In genomic region chr2:74481961-74482800, GRCh38 we compare ENCODE assay signal across 1 cellular context.
TF ChIP-seq lines count a peak whose summit lies in the region.

No MANE protein-coding gene starts in this region.

TF ChIP-seq in HEK293, 187 proteins besides CTCF, POLR2A, EP300 and RAD21 (continued from another document and continues in another):
- no peak for TF ChIP-seq TSHZ1 (tag by site-specific recombination; IDR thresholded peaks at IDR 0.05; ENCODE audit: borderline replicate concordance)
- TF ChIP-seq ZBTB7A (tag by site-specific recombination; IDR thresholded peaks at IDR 0.05; ENCODE audit: low read depth) = peak; percentile 63
- TF ChIP-seq ZNF174 (tag by site-specific recombination; IDR thresholded peaks at IDR 0.05) = no peak
- no peak for TF ChIP-seq OVOL3 (tag by site-specific recombination; IDR thresholded peaks at IDR 0.05)
- TF ChIP-seq ZNF398 (tag by site-specific recombination; IDR thresholded peaks at IDR 0.05) = no peak
- TF ChIP-seq ZNF140 (tag by site-specific recombination; IDR thresholded peaks at IDR 0.05) = no peak
- TF ChIP-seq ZNF654 (tag by site-specific recombination; IDR thresholded peaks at IDR 0.05; ENCODE audit: low read depth) = no peak
- no peak for TF ChIP-seq BCL11A (tag by site-specific recombination; IDR thresholded peaks at IDR 0.05; ENCODE audit: low read depth)
- TF ChIP-seq SETDB1 (IDR thresholded peaks at IDR 0.05; ENCODE audit: insufficient read length, low read length) = no peak
- peak; percentile 71 for TF ChIP-seq ZFP37 (tag by site-specific recombination; IDR thresholded peaks at IDR 0.05)
- TF ChIP-seq ZNF302 (tag by site-specific recombination; IDR thresholded peaks at IDR 0.05; ENCODE audit: low read depth) = no peak
- TF ChIP-seq PATZ1 (tag by site-specific recombination; IDR thresholded peaks at IDR 0.05) = no peak; the same call in 1 of the 2 replicates
- no peak for TF ChIP-seq ZNF658 (tag by site-specific recombination; IDR thresholded peaks at IDR 0.05)
- no peak for TF ChIP-seq SCRT2 (tag by site-specific recombination; IDR thresholded peaks at IDR 0.05)
- no peak for TF ChIP-seq ZNF530 (tag by site-specific recombination; IDR thresholded peaks at IDR 0.05; ENCODE audit: low read depth)
- TF ChIP-seq ZNF26 (tag by site-specific recombination; IDR thresholded peaks at IDR 0.05) = no peak
- TF ChIP-seq ZNF580 (tag by site-specific recombination; IDR thresholded peaks at IDR 0.05) = no peak
- peak; percentile 78 for TF ChIP-seq PBX3 (CRISPR knock-in tag; IDR thresholded peaks at IDR 0.05)
- TF ChIP-seq SP7 (tag by site-specific recombination; IDR thresholded peaks at IDR 0.05) = no peak
- TF ChIP-seq ZEB2 (tag by site-specific recombination; IDR thresholded peaks at IDR 0.05) = no peak
- no peak for TF ChIP-seq BCL6B (tag by site-specific recombination; IDR thresholded peaks at IDR 0.05)
- no peak for TF ChIP-seq ZNF132 (tag by site-specific recombination; IDR thresholded peaks at IDR 0.05; ENCODE audit: borderline replicate concordance)
- no peak for TF ChIP-seq TCF7L2 (IDR thresholded peaks at IDR 0.05; ENCODE audit: borderline replicate concordance, low read depth, low read length)
- no peak for TF ChIP-seq ZSCAN23 (tag by site-specific recombination; IDR thresholded peaks at IDR 0.05)
- TF ChIP-seq ZBTB8A (tag by site-specific recombination; IDR thresholded peaks at IDR 0.05) = no peak
- no peak for TF ChIP-seq MZF1 (tag by site-specific recombination; IDR thresholded peaks at IDR 0.05; ENCODE audit: borderline replicate concordance)
- no peak for TF ChIP-seq BCL11B (tag by site-specific recombination; IDR thresholded peaks at IDR 0.05; ENCODE audit: low read depth)
- no peak for TF ChIP-seq SP3 (tag by site-specific recombination; IDR thresholded peaks at IDR 0.05)
- TF ChIP-seq FEZF1 (tag by site-specific recombination; IDR thresholded peaks at IDR 0.05) = no peak
- peak; percentile 82 for TF ChIP-seq ZIC2 (tag by site-specific recombination; IDR thresholded peaks at IDR 0.05)
- TF ChIP-seq ZNF660 (tag by site-specific recombination; IDR thresholded peaks at IDR 0.05) = no peak
- no peak for TF ChIP-seq GLIS1 (tag by site-specific recombination; IDR thresholded peaks at IDR 0.05)
- no peak for TF ChIP-seq YY2 (tag by site-specific recombination; IDR thresholded peaks at IDR 0.05)
- TF ChIP-seq AEBP2 (tag by site-specific recombination; IDR thresholded peaks at IDR 0.05; ENCODE audit: borderline replicate concordance) = no peak
- TF ChIP-seq ZNF501 (tag by site-specific recombination; IDR thresholded peaks at IDR 0.05) = no peak
- no peak for TF ChIP-seq ZNF280D (tag by site-specific recombination; IDR thresholded peaks at IDR 0.05)
- no peak for TF ChIP-seq ELK4 (IDR thresholded peaks at IDR 0.05; ENCODE audit: borderline replicate concordance, low read depth, low read length)
- no peak for TF ChIP-seq ZNF18 (tag by site-specific recombination; IDR thresholded peaks at IDR 0.05)
- TF ChIP-seq SP2 (tag by site-specific recombination; IDR thresholded peaks at IDR 0.05) = peak; percentile 23
- TF ChIP-seq ZBTB21 (tag by site-specific recombination; IDR thresholded peaks at IDR 0.05) = no peak
- no peak for TF ChIP-seq ZNF670 (tag by site-specific recombination; IDR thresholded peaks at IDR 0.05; ENCODE audit: low read depth)
- no peak for TF ChIP-seq ZNF211 (tag by site-specific recombination; IDR thresholded peaks at IDR 0.05; ENCODE audit: low read depth)
- TF ChIP-seq ZNF133 (tag by site-specific recombination; IDR thresholded peaks at IDR 0.05) = no peak
- no peak for TF ChIP-seq ZNF529 (tag by site-specific recombination; IDR thresholded peaks at IDR 0.05; ENCODE audit: insufficient replicate concordance)
- TF ChIP-seq ZNF677 (tag by site-specific recombination; IDR thresholded peaks at IDR 0.05) = no peak
